ENCODE assay signal across 9 cellular contexts in genomic region chr1:51192213-51192843, GRCh38. TPM values are rescaled to one million over a fixed set of nuclear protein-coding genes. Genes with fewer than 3 reads are reported as not detected.
DNase-seq lines count a peak whose midpoint lies in the region; ATAC-seq and TF ChIP-seq lines count a peak whose summit lies in the region.
"Had no signal": no experiment of that assay in that cellular context is flagged by ENCODE, and none has a peak within 500 bp of the region (broad histone marks: within the 10 kb centered on the region; RNA-seq: fewer than 3 reads in every experiment).

No MANE protein-coding gene starts in this region.

- DNase-seq in DMS153 treated with DMSO at 0.1 percent for 48 hours (lab: John Stamatoyannopoulos, UW; ENCODE audit: unreplicated experiment) (peak; percentile 39), HUDEP-2 (lab: John Stamatoyannopoulos, UW; ENCODE audit: unreplicated experiment in 76 of 76) (peak in 55 of 76 experiments; percentile 2 to 69 (median 35)), RKO (ENCODE audit: low spot score) (peak; percentile 70), glomerular endothelial cell (ENCODE audit: extremely low read depth, low read depth, low spot score) (peak; percentile 68), progenitor cell of endocrine pancreas (ENCODE audit: low spot score, unreplicated experiment) (peak; percentile 38)
- peak; percentile 77 for DNase-seq in activated effector memory CD4-positive, alpha-beta T cell treated with anti-CD3 and anti-CD28 coated beads, Interleukin-2, amount 50 U/mL, for 16 hours

- H3K9me3 Mint-ChIP-seq in progenitor cell of endocrine pancreas (ENCODE audit: low read depth), result no peaks in the 10 kb centered on the region

- H3K36me3 Mint-ChIP-seq in progenitor cell of endocrine pancreas (ENCODE audit: insufficient read depth), result no peaks in the 10 kb centered on the region
- H3K36me3 Mint-ChIP-seq: activated naive CD8-positive, alpha-beta T cell had no signal

- ATAC-seq in GM19324 (IDR thresholded peaks at IDR 0.05; ENCODE audit: low FRiP score, unreplicated experiment) (no peak), GM18861 (IDR thresholded peaks at IDR 0.05; ENCODE audit: unreplicated experiment) (no peak)

- no peaks in the 10 kb centered on the region for H3K27me3 Mint-ChIP-seq in progenitor cell of endocrine pancreas

- H3K4me1 Mint-ChIP-seq in progenitor cell of endocrine pancreas (ENCODE audit: low read depth), result no peaks in the 10 kb centered on the region

- no peak overlapping the region for H3K4me3 Mint-ChIP-seq in progenitor cell of endocrine pancreas (ENCODE audit: low read depth)
- H3K4me3 Mint-ChIP-seq: activated naive CD8-positive, alpha-beta T cell had no signal

- H3K27ac Mint-ChIP-seq in progenitor cell of endocrine pancreas, result no peak overlapping the region
- H3K27ac Mint-ChIP-seq: activated naive CD8-positive, alpha-beta T cell had no signal

- peak; percentile 92 for TF ChIP-seq CTCF in progenitor cell of endocrine pancreas (IDR thresholded peaks at IDR 0.05; ENCODE audit: unreplicated experiment)

RNA-seq across cellular contexts. Expression of gene RNF11, which starts 43.7 kb away (rescaled TPM):
- total RNA-seq in glomerular endothelial cell (77.6 and 100 TPM in 2 replicates), progenitor cell of endocrine pancreas (67.5 and 74.5 TPM in 2 replicates)
